ENCODE assay signal across 8 cellular contexts in genomic region chr20:45406260-45407066, GRCh38. TPM values are rescaled to one million over a fixed set of nuclear protein-coding genes. Genes with fewer than 3 reads are reported as not detected.
DNase-seq lines count a peak whose midpoint lies in the region; ATAC-seq lines count a peak whose summit lies in the region.

No MANE protein-coding gene starts in this region.

- DNase-seq in GDM1 (lab: John Stamatoyannopoulos, UW) (peak; percentile 4), NCI-H2227 (lab: John Stamatoyannopoulos, UW; ENCODE audit: unreplicated experiment) (peak; percentile 61), mesenteric fat pad (ENCODE audit: low spot score) (peak; percentile 94)
- DNase-seq in activated CD8-positive, alpha-beta T cell treated with anti-CD3 and anti-CD28 coated beads, Interleukin-2, amount 10 ng/mL, durations not matched to agents 7 days and 5 days = peak; percentile 54
- DNase-seq in stimulated activated CD8-positive, alpha-beta memory T cell treated with anti-CD3 and anti-CD28 coated beads, Interleukin-4, amount 100 ng/mL, for 48 hours = peak; percentile 65

- no peaks in the 10 kb centered on the region for H3K9me3 ChIP-seq in endocrine pancreas (ENCODE audit: control insufficient read depth, low read length)

- H3K9ac ChIP-seq in endocrine pancreas (ENCODE audit: control insufficient read depth, insufficient read depth, low read length) = peak overlapping the region; percentile 85

- H3K36me3 ChIP-seq in endocrine pancreas (ENCODE audit: control insufficient read depth, insufficient read depth, low read length) = peaks cover 2% of the 10 kb centered on the region

- peak; percentile 62 for ATAC-seq in activated CD8-positive, alpha-beta T cell treated with anti-CD3 and anti-CD28 coated beads, Interleukin-2, amount 10 ng/mL, durations not matched to agents 7 days and 5 days
- ATAC-seq in HG02852 (IDR thresholded peaks at IDR 0.05; ENCODE audit: unreplicated experiment) (no peak), HG03457 (IDR thresholded peaks at IDR 0.05; ENCODE audit: unreplicated experiment) (no peak)

- H3K9me3 Mint-ChIP-seq in activated CD8-positive, alpha-beta T cell treated with anti-CD3 and anti-CD28 coated beads, Interleukin-2, amount 10 ng/mL, durations not matched to agents 7 days and 5 days (ENCODE audit: insufficient read depth) = peaks cover 7% of the 10 kb centered on the region

- peaks cover 14% of the 10 kb centered on the region for H3K36me3 Mint-ChIP-seq in activated CD8-positive, alpha-beta T cell treated with anti-CD3 and anti-CD28 coated beads, Interleukin-2, amount 10 ng/mL, durations not matched to agents 7 days and 5 days (ENCODE audit: low read depth)

- peak overlapping the region; percentile 73 for H3K4me3 Mint-ChIP-seq in activated CD8-positive, alpha-beta T cell treated with anti-CD3 and anti-CD28 coated beads, Interleukin-2, amount 10 ng/mL, durations not matched to agents 7 days and 5 days

- H3K27ac Mint-ChIP-seq in activated CD8-positive, alpha-beta T cell treated with anti-CD3 and anti-CD28 coated beads, Interleukin-2, amount 10 ng/mL, durations not matched to agents 7 days and 5 days = peak overlapping the region; percentile 49

- CTCF ChIA-PET in activated CD8-positive, alpha-beta T cell treated with anti-CD3 and anti-CD28 coated beads, Interleukin-2, amount 10 ng/mL, durations not matched to agents 7 days and 5 days (lab: Charles Lee) = interaction anchor here (1.1 to 3.0 kb wide), 6 partner anchors 9 to 43 kb away, joined by 3 to 25 read pairs (median 8); partner anchors contain the start of gene PIGT

- no peak overlapping the region for H3K4me3 ChIP-seq in endocrine pancreas (ENCODE audit: control insufficient read depth, insufficient read depth, low read length)

- H3K4me1 Mint-ChIP-seq in activated CD8-positive, alpha-beta T cell treated with anti-CD3 and anti-CD28 coated beads, Interleukin-2, amount 10 ng/mL, durations not matched to agents 7 days and 5 days (ENCODE audit: low read depth) = peaks cover 16% of the 10 kb centered on the region

- H3K27me3 ChIP-seq in endocrine pancreas (ENCODE audit: control insufficient read depth, insufficient read depth, low read length) = no peaks in the 10 kb centered on the region

- POLR2A ChIA-PET in activated CD8-positive, alpha-beta T cell treated with anti-CD3 and anti-CD28 coated beads, Interleukin-2, amount 10 ng/mL, durations not matched to agents 7 days and 5 days (lab: Charles Lee) = interaction anchor here (2.4 kb wide), 1 partner anchor 10 kb away, joined by 13 read pairs; the partner anchor contains the start of gene PIGT

- H3K27me3 Mint-ChIP-seq in activated CD8-positive, alpha-beta T cell treated with anti-CD3 and anti-CD28 coated beads, Interleukin-2, amount 10 ng/mL, durations not matched to agents 7 days and 5 days (ENCODE audit: low read depth) = peaks cover 15% of the 10 kb centered on the region

- no peaks in the 10 kb centered on the region for H3K4me1 ChIP-seq in endocrine pancreas (ENCODE audit: control insufficient read depth, insufficient read depth, low read length)

RNA-seq across cellular contexts. Expression of gene DBNDD2, which starts 1.6 kb away (rescaled TPM):
- total RNA-seq in activated CD8-positive, alpha-beta T cell treated with anti-CD3 and anti-CD28 coated beads, Interleukin-2, amount 10 ng/mL, durations not matched to agents 7 days and 5 days = 1 to 10 TPM; 8.1 to 10.0 TPM
- 28.7 TPM for total RNA-seq in mesenteric fat pad

RNA-seq across cellular contexts. Expression of gene PIGT, which starts 9.5 kb away (rescaled TPM):
- 10 to 100 TPM; 59.6 to 62.4 TPM for total RNA-seq in activated CD8-positive, alpha-beta T cell treated with anti-CD3 and anti-CD28 coated beads, Interleukin-2, amount 10 ng/mL, durations not matched to agents 7 days and 5 days
- 90.9 TPM for total RNA-seq in mesenteric fat pad

RNA-seq across cellular contexts. Expression of gene TP53TG5, which starts 28.3 kb away (rescaled TPM):
- under 1 TPM in 1 of 2 experiments, not detected in 1; 0.16 TPM for total RNA-seq in activated CD8-positive, alpha-beta T cell treated with anti-CD3 and anti-CD28 coated beads, Interleukin-2, amount 10 ng/mL, durations not matched to agents 7 days and 5 days
- not detected for total RNA-seq in mesenteric fat pad

RNA-seq across cellular contexts. Expression of gene SYS1, which starts 43.5 kb away (rescaled TPM):
- total RNA-seq in activated CD8-positive, alpha-beta T cell treated with anti-CD3 and anti-CD28 coated beads, Interleukin-2, amount 10 ng/mL, durations not matched to agents 7 days and 5 days = 10 to 100 TPM; 28.0 to 30.8 TPM
- total RNA-seq in mesenteric fat pad = 23.8 TPM

RNA-seq across cellular contexts. Expression of gene SDC4, which starts 58.2 kb away (rescaled TPM):
- 1 to 10 TPM; 6.6 to 6.7 TPM for total RNA-seq in activated CD8-positive, alpha-beta T cell treated with anti-CD3 and anti-CD28 coated beads, Interleukin-2, amount 10 ng/mL, durations not matched to agents 7 days and 5 days
- 81.6 TPM for total RNA-seq in mesenteric fat pad

Comparison
In these comparisons a context has a peak if more than half of its experiments do, and no peak if none do; other contexts are left out.
1. DNase-seq: peak in every context shown above with its lines; median percentile 94 in mesenteric fat pad; 65 in stimulated activated CD8-positive, alpha-beta memory T cell treated with anti-CD3 and anti-CD28 coated beads, Interleukin-4, amount 100 ng/mL, for 48 hours; 61 in NCI-H2227; 54 in activated CD8-positive, alpha-beta T cell treated with anti-CD3 and anti-CD28 coated beads, Interleukin-2, amount 10 ng/mL, durations not matched to agents 7 days and 5 days; 4 in GDM1.